1 cellular context compared by ENCODE assay signal in genomic region chr16:20734056-20734455, GRCh38.
TF ChIP-seq lines count a peak whose summit lies in the region.

No MANE protein-coding gene starts in this region.

TF ChIP-seq in HepG2, 621 proteins besides CTCF, POLR2A, EP300 and RAD21:
- no peak for TF ChIP-seq GABPB1 (CRISPR knock-in tag; IDR thresholded peaks at IDR 0.05)
- TF ChIP-seq RBFOX2 (IDR thresholded peaks at IDR 0.05; ENCODE audit: low read depth, low read length), result 0 out of 2 replicates have a peak, but pooled peaks have one; percentile 2
